Comparison of ENCODE assay signal across 7 cellular contexts in genomic region chr4:48033825-48034413, GRCh38. TPM values are rescaled to one million over a fixed set of nuclear protein-coding genes. Genes with fewer than 3 reads are reported as not detected.
DNase-seq lines count a peak whose midpoint lies in the region; ATAC-seq, FAIRE-seq and TF ChIP-seq lines count a peak whose summit lies in the region.

No MANE protein-coding gene starts in this region.

- no peaks in the 10 kb centered on the region for H3K36me3 ChIP-seq in mucosa of descending colon (ENCODE audit: low read depth)

- no peaks in the 10 kb centered on the region for H3K9me3 ChIP-seq in mucosa of descending colon

- DNase-seq in GM12891 (ENCODE audit: insufficient read length, low spot score): no peak
- DNase-seq in SW480 (ENCODE audit: low spot score): peak; percentile 22
- peak; percentile 26 for DNase-seq in astrocyte of the hippocampus (ENCODE audit: low read depth, low spot score)
- peak in 1 of 3 donors; percentile 82 for DNase-seq in mucosa of descending colon
- no peak for DNase-seq in midbrain (lab: John Stamatoyannopoulos, UW)

- ATAC-seq in HG03135 (IDR thresholded peaks at IDR 0.05; ENCODE audit: unreplicated experiment) (peak; percentile 44), mucosa of descending colon (peak; percentile 78), HG03039 (IDR thresholded peaks at IDR 0.05; ENCODE audit: unreplicated experiment) (no peak)

- no peak for TF ChIP-seq POLR2A in GM12891 (IDR thresholded peaks at IDR 0.05; ENCODE audit: low read depth, low read length)

- intact Hi-C loops in mucosa of descending colon (cut with DNase I, micrococcal nuclease): no loop called here

- FAIRE-seq in GM12891 (lab: Jason Lieb, UNC): peak; percentile 87

- H3K4me1 ChIP-seq in mucosa of descending colon (ENCODE audit: low read depth): peaks cover 4% of the 10 kb centered on the region

- TF ChIP-seq CTCF in mucosa of descending colon (IDR thresholded peaks at IDR 0.05): no peak

- no peak overlapping the region for H3K4me3 ChIP-seq in mucosa of descending colon

TF ChIP-seq in GM12891, 5 proteins besides CTCF, POLR2A, EP300 and RAD21:
- TF ChIP-seq PAX5 (IDR thresholded peaks at IDR 0.05; ENCODE audit: insufficient read depth, low read length, severe bottlenecking) (no peak), TAF1 (IDR thresholded peaks at IDR 0.05; ENCODE audit: low read depth, low read length) (no peak), POLR2AphosphoS5 (IDR thresholded peaks at IDR 0.05; ENCODE audit: low read depth, low read length) (no peak), POU2F2 (IDR thresholded peaks at IDR 0.05; ENCODE audit: low read depth, low read length) (no peak), SPI1 (IDR thresholded peaks at IDR 0.05; ENCODE audit: low read depth, low read length) (no peak)

RNA-seq across cellular contexts. Expression of gene NIPAL1, which starts 17.3 kb away (rescaled TPM):
- 1.7 TPM for polyA plus RNA-seq in GM12891 (2012; ENCODE audit: low read depth, missing spikeins)
- total RNA-seq in mucosa of descending colon: 10 to 100 TPM; 24.1 to 67.7 (median 51.0) TPM

RNA-seq across cellular contexts. Expression of gene CNGA1, which starts 17.4 kb away (rescaled TPM):
- polyA plus RNA-seq in GM12891 (2012; ENCODE audit: low read depth, missing spikeins): 0.76 TPM
- total RNA-seq in mucosa of descending colon: 10 to 100 TPM in 1 of 3 donors, 1 to 10 TPM in 2; 2.2 to 17.8 (median 5.4) TPM

Comparison
In these comparisons a context has a peak if more than half of its experiments do, and no peak if none do; other contexts are left out.
1. DNase-seq: peak in SW480 (single experiment) and astrocyte of the hippocampus (single experiment); none in GM12891 (single experiment) and midbrain (single experiment).